In the genomic region with DNA sequence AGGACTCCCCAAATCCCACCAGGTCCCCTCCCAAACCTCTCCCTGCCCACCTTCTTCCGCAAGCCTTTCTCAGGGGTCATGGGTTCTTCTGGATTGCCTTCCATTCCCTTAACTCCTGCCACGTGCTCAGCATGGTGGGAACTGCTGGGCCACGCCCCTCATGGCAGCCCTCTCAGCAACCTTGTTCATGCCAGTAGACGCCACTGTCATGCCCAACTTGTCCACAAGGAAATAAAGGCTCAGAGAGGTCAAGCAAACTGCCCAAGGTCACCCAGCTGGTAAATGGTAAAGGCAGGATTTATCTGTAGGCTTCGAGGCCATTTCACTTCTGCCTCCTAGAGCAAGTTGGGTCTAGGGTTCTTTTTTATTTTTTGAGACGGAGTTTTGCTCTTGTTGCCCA, we compare ENCODE assay signal across 19 cellular contexts. TPM values are rescaled to one million over a fixed set of nuclear protein-coding genes. Genes with fewer than 3 reads are reported as not detected.
DNase-seq lines count a peak whose midpoint lies in the region; ATAC-seq and TF ChIP-seq lines count a peak whose summit lies in the region.
"Had no signal": no experiment of that assay in that cellular context is flagged by ENCODE, and none has a peak within 500 bp of the region (broad histone marks: within the 10 kb centered on the region; RNA-seq: fewer than 3 reads in every experiment).

No MANE protein-coding gene starts in this region.

- WGBS in neuronal stem cell (ENCODE audit: extremely low coverage in 2 of 2, insufficient read length in 2 of 2, insufficient replicate concordance in 1 of 2), 2 donors: no CpG with 5 or more reads among the region's 6 CpGs

- H2AK5ac ChIP-seq in neuronal stem cell (ENCODE audit: low read depth, low read length): peak overlapping the region; percentile 12

- peaks cover 0 to 1% (median 0%) of the 10 kb centered on the region in 7 donors for H3K9me3 Mint-ChIP-seq in CD4-positive, CD25-positive, alpha-beta regulatory T cell

- no peak overlapping the region for H4K8ac ChIP-seq in neuronal stem cell (ENCODE audit: low read depth, low read length)

- H3K27ac ChIP-seq in CD4-positive, CD25-positive, alpha-beta regulatory T cell (ENCODE audit: insufficient read depth, low read length, poor library complexity, severe bottlenecking): no peak overlapping the region
- H3K27ac ChIP-seq in HEK293 (ENCODE audit: extremely low read depth, low read depth, low read length) (no peak overlapping the region), neuronal stem cell (replicated peaks; ENCODE audit: low read length) (no peak overlapping the region)
- H3K27ac ChIP-seq: adrenal gland, pancreas, SJSA1 had no signal

- no peak for DNase-seq in CD4-positive, CD25-positive, alpha-beta regulatory T cell
- DNase-seq in astrocyte of the cerebellum (ENCODE audit: low read depth) (no peak), neuronal stem cell (ENCODE audit: low spot score) (no peak), COLO668 (lab: John Stamatoyannopoulos, UW; ENCODE audit: unreplicated experiment) (no peak)
- DNase-seq in activated CD4-positive, CD25-positive, alpha-beta regulatory T cell treated with anti-CD3 and anti-CD28 coated beads, Interleukin-2, amount 50 U/mL, for 72 hours: no peak
- DNase-seq: activated CD8-positive, alpha-beta memory T cell treated with anti-CD3 and anti-CD28 coated beads, Interleukin-2, amount 10 ng/mL, durations not matched to agents 7 days and 5 days; adrenal gland; DMS153; NCI-H1417; NCI-H82; PC-3; stimulated activated CD4-positive, alpha-beta T cell treated with anti-CD3 and anti-CD28 coated beads, Interleukin-4, amount 100 ng/mL, for 4 hours; T1000 had no signal

- H2BK120ac ChIP-seq in neuronal stem cell (ENCODE audit: low read depth, low read length): no peak overlapping the region

- no peaks in the 10 kb centered on the region for H3K27me3 ChIP-seq in CD4-positive, CD25-positive, alpha-beta regulatory T cell (ENCODE audit: control insufficient read depth, insufficient read depth, low read length)
- no peaks in the 10 kb centered on the region for H3K27me3 ChIP-seq in neuronal stem cell (ENCODE audit: control insufficient read depth in 3 of 3, insufficient read depth in 3 of 3, low read depth in 1 of 3, low read length in 3 of 3)
- H3K27me3 ChIP-seq: adrenal gland, cardiac muscle cell, pancreas, SJSA1 had no signal

- peaks cover 22% of the 10 kb centered on the region for H3K36me3 ChIP-seq in CD4-positive, CD25-positive, alpha-beta regulatory T cell (ENCODE audit: control insufficient read depth, insufficient read depth, low read length)
- H3K36me3 ChIP-seq in HEK293 (ENCODE audit: control insufficient read depth in 2 of 2, insufficient read depth in 1 of 2, low read length in 2 of 2) (peaks cover 0 to 33% of the 10 kb centered on the region in 2 experiments; a peak in 1 of 3 replicates), neuronal stem cell (replicated peaks in 1 of 2; ENCODE audit: control insufficient read depth in 2 of 2, insufficient read depth in 2 of 2, low read length in 2 of 2) (peaks cover 15 to 41% of the 10 kb centered on the region in 2 donors)

- POLR2A ChIA-PET in HEK293 (lab: Yijun Ruan, JAX): interaction anchor here (1.7 kb wide), 1 partner anchor 22 kb away, joined by 4 read pairs; a partner anchor contains a TSS

- in situ Hi-C loops in astrocyte of the cerebellum (cut with HindIII; ENCODE audit: low sequenced_read_pairs): no loop called here

- no peak overlapping the region for H3K23ac ChIP-seq in neuronal stem cell (ENCODE audit: low read depth, low read length, poor library complexity)

- no peak overlapping the region for H3K4ac ChIP-seq in neuronal stem cell (ENCODE audit: low read length)

- H3K4me1 ChIP-seq in CD4-positive, CD25-positive, alpha-beta regulatory T cell (ENCODE audit: control insufficient read depth, insufficient read depth, low read length, poor library complexity, severe bottlenecking): peaks cover 22% of the 10 kb centered on the region
- H3K4me1 ChIP-seq in HEK293 (ENCODE audit: control insufficient read depth, insufficient read depth, low read length) (no peaks in the 10 kb centered on the region), neuronal stem cell (ENCODE audit: control insufficient read depth in 2 of 2, insufficient read depth in 1 of 2, low read depth in 1 of 2, low read length in 2 of 2) (peaks cover 29 to 37% of the 10 kb centered on the region in 2 donors)
- H3K4me1 ChIP-seq: adrenal gland, pancreas, SJSA1 had no signal

- no peak for TF ChIP-seq CTCF in HEK293 (tag by site-specific recombination; IDR thresholded peaks at IDR 0.05)
- TF ChIP-seq CTCF in astrocyte of the cerebellum (IDR thresholded peaks at IDR 0.05; ENCODE audit: low read depth, low read length, missing control alignments): peak; percentile 4

- H2BK5ac ChIP-seq in neuronal stem cell (ENCODE audit: low read length): no peak overlapping the region

- no peak overlapping the region for H2BK15ac ChIP-seq in neuronal stem cell (ENCODE audit: low read length)

- no peak overlapping the region for H3K9ac ChIP-seq in neuronal stem cell (ENCODE audit: low read depth, low read length, poor library complexity)

- H2AFZ ChIP-seq in neuronal stem cell (ENCODE audit: low read length): no peak overlapping the region

- no peak overlapping the region for H3K4me2 ChIP-seq in neuronal stem cell (ENCODE audit: insufficient read depth, low read length, poor library complexity, severe bottlenecking)

- peaks cover 9% of the 10 kb centered on the region for H3K79me1 ChIP-seq in neuronal stem cell (ENCODE audit: low read depth, low read length)

- CTCF ChIA-PET in HEK293 (lab: Yijun Ruan, JAX): interaction anchor here (1.2 kb wide), 1 partner anchor 87 kb away, joined by 4 read pairs; no protein-coding TSS in a partner anchor

- H3K27me3 Mint-ChIP-seq in CD4-positive, CD25-positive, alpha-beta regulatory T cell: no peaks in the 10 kb centered on the region
- H3K27me3 Mint-ChIP-seq: activated CD8-positive, alpha-beta memory T cell treated with anti-CD3 and anti-CD28 coated beads, Interleukin-2, amount 10 ng/mL, durations not matched to agents 7 days and 5 days had no signal

- H3K18ac ChIP-seq in neuronal stem cell (ENCODE audit: low read length): no peak overlapping the region

- H3K9me3 ChIP-seq in CD4-positive, CD25-positive, alpha-beta regulatory T cell (ENCODE audit: control insufficient read depth in 2 of 2, low read length in 2 of 2): no peaks in the 10 kb centered on the region
- H3K9me3 ChIP-seq in HEK293 (ENCODE audit: control insufficient read depth, insufficient read depth, low read depth, low read length) (no peaks in the 10 kb centered on the region), neuronal stem cell (replicated peaks in 1 of 2; ENCODE audit: control insufficient read depth in 2 of 2, insufficient read depth in 1 of 2, low read depth in 1 of 2, low read length in 2 of 2) (no peaks in the 10 kb centered on the region)
- H3K9me3 ChIP-seq: adrenal gland, pancreas, SJSA1 had no signal

- H3K27ac Mint-ChIP-seq in CD4-positive, CD25-positive, alpha-beta regulatory T cell: peak overlapping the region in 2 of 3 donors; percentile 26 to 73

- H2BK12ac ChIP-seq in neuronal stem cell (ENCODE audit: low read length): no peak overlapping the region

- no peak overlapping the region for H3K14ac ChIP-seq in neuronal stem cell (ENCODE audit: low read length)

- H3K4me3 Mint-ChIP-seq in CD4-positive, CD25-positive, alpha-beta regulatory T cell: no peak overlapping the region
- H3K4me3 Mint-ChIP-seq: activated CD8-positive, alpha-beta memory T cell treated with anti-CD3 and anti-CD28 coated beads, Interleukin-2, amount 10 ng/mL, durations not matched to agents 7 days and 5 days had no signal

- H3K4me1 Mint-ChIP-seq in CD4-positive, CD25-positive, alpha-beta regulatory T cell: peaks cover 0 to 45% (median 16%) of the 10 kb centered on the region in 4 donors

- H3K4me3 ChIP-seq in CD4-positive, CD25-positive, alpha-beta regulatory T cell (ENCODE audit: low read depth, low read length): no peak overlapping the region
- H3K4me3 ChIP-seq in HEK293 (ENCODE audit: low read depth, low read length) (no peak overlapping the region), astrocyte of the cerebellum (ENCODE audit: low read depth, low read length) (no peak overlapping the region), neuronal stem cell (ENCODE audit: low read length in 2 of 2) (no peak overlapping the region)
- H3K4me3 ChIP-seq: adrenal gland, cardiac muscle cell, pancreas, SJSA1 had no signal

- no peak for ATAC-seq in CD4-positive, CD25-positive, alpha-beta regulatory T cell (ENCODE audit: low read depth in 2 of 2)
- ATAC-seq in GM21529 (IDR thresholded peaks at IDR 0.05; ENCODE audit: unreplicated experiment): no peak
- ATAC-seq: activated CD8-positive, alpha-beta memory T cell treated with anti-CD3 and anti-CD28 coated beads, Interleukin-2, amount 10 ng/mL, durations not matched to agents 7 days and 5 days; pancreas; PC-3 had no signal

- H3K36me3 Mint-ChIP-seq in CD4-positive, CD25-positive, alpha-beta regulatory T cell: peaks cover 19% of the 10 kb centered on the region

- no peak overlapping the region for H4K91ac ChIP-seq in neuronal stem cell (ENCODE audit: low read depth, low read length, poor library complexity)

TF ChIP-seq in HEK293, 187 proteins besides CTCF, POLR2A, EP300 and RAD21:
- peak; percentile 92; the same call in 1 of the 2 replicates for TF ChIP-seq ZNF768 (tag by site-specific recombination; IDR thresholded peaks at IDR 0.05)
- TF ChIP-seq GLI2 (tag by site-specific recombination; IDR thresholded peaks at IDR 0.05; ENCODE audit: borderline replicate concordance, low read depth): no peak

RNA-seq across cellular contexts. Expression of a gene that starts 10.9 kb away (rescaled TPM):
- total RNA-seq in CD4-positive, CD25-positive, alpha-beta regulatory T cell: 3.7 TPM
- under 1 TPM in 2 of 4 donors, not detected in 2; 0.06 to 0.21 TPM for polyA plus RNA-seq in CD4-positive, CD25-positive, alpha-beta regulatory T cell
- polyA plus RNA-seq in neuronal stem cell (2013, experiment 1 of 2): 1.2 TPM
- polyA plus RNA-seq in neuronal stem cell (2013, experiment 2 of 2): 1.2 TPM
- total RNA-seq: glomerular endothelial cell, PC-3, SJSA1 had no signal

RNA-seq across cellular contexts. Expression of a gene that starts 22.4 kb away (rescaled TPM):
- 35.1 TPM for total RNA-seq in CD4-positive, CD25-positive, alpha-beta regulatory T cell
- polyA plus RNA-seq in CD4-positive, CD25-positive, alpha-beta regulatory T cell: 10 to 100 TPM in 3 of 4 donors, 1 to 10 TPM in 1; 9.7 to 15.0 (median 12.6) TPM
- polyA plus RNA-seq in neuronal stem cell (2013, experiment 1 of 2): 32.3 TPM
- 33.4 TPM for polyA plus RNA-seq in neuronal stem cell (2013, experiment 2 of 2)

RNA-seq across cellular contexts. Expression of a gene that starts 46.8 kb away (rescaled TPM):
- total RNA-seq in CD4-positive, CD25-positive, alpha-beta regulatory T cell: 263 TPM
- 100 to 1,000 TPM; 161 to 221 (median 184) TPM for polyA plus RNA-seq in CD4-positive, CD25-positive, alpha-beta regulatory T cell
- 112 TPM for polyA plus RNA-seq in neuronal stem cell (2013, experiment 1 of 2)
- 111 TPM for polyA plus RNA-seq in neuronal stem cell (2013, experiment 2 of 2)
